Comparison of ENCODE assay signal across 10 cellular contexts in genomic region chr16:56279132-56279531, GRCh38.
DNase-seq lines count a peak whose midpoint lies in the region; ATAC-seq, FAIRE-seq and TF ChIP-seq lines count a peak whose summit lies in the region.
"Had no signal": no experiment of that assay in that cellular context is flagged by ENCODE, and none has a peak within 500 bp of the region (broad histone marks: within the 10 kb centered on the region; RNA-seq: fewer than 3 reads in every experiment).

No MANE protein-coding gene starts in this region.

- POLR2A ChIA-PET in naive thymus-derived CD4-positive, alpha-beta T cell (lab: Charles Lee), result no interaction called here

- FAIRE-seq in H54 (lab: Jason Lieb, UNC), result no peak

- peaks cover 0 to 3% (median 0%) of the 10 kb centered on the region in 5 donors for H3K36me3 Mint-ChIP-seq in naive thymus-derived CD4-positive, alpha-beta T cell

- DNase-seq in activated naive CD4-positive, alpha-beta T cell treated with Interleukin-2 at 50 U/mL for 16 hours, result peak; percentile 65
- DNase-seq in activated naive CD4-positive, alpha-beta T cell (lab: John Stamatoyannopoulos, UW), result no peak
- peak; percentile 5 for DNase-seq in activated CD8-positive, alpha-beta memory T cell treated with anti-CD3 and anti-CD28 coated beads, Interleukin-2, amount 50 U/mL, for 1 hour (ENCODE audit: extremely low read depth)
- DNase-seq in naive thymus-derived CD4-positive, alpha-beta T cell, result peak in 2 of 9 donors; percentile 16 to 44
- DNase-seq in upper lobe of right lung, result peak; percentile 50
- no peak for DNase-seq in GDM1 (lab: John Stamatoyannopoulos, UW)
- DNase-seq in NCI-H69 (lab: John Stamatoyannopoulos, UW), result no peak
- no peak for DNase-seq in H54 (ENCODE audit: insufficient read length, low spot score)
- DNase-seq: nephron progenitor cell had no signal

- CTCF ChIA-PET in naive thymus-derived CD4-positive, alpha-beta T cell (lab: Charles Lee), result no interaction called here

- H3K4me1 ChIP-seq in naive thymus-derived CD4-positive, alpha-beta T cell (ENCODE audit: control insufficient read depth in 2 of 2, insufficient read depth in 2 of 2, low read length in 2 of 2), result peaks cover 0 to 29% of the 10 kb centered on the region in 2 donors
- no peaks in the 10 kb centered on the region for H3K4me1 ChIP-seq in upper lobe of right lung

- no peak for TF ChIP-seq POLR2A in H54 (IDR thresholded peaks at IDR 0.05; ENCODE audit: low read depth, low read length)

- no peaks in the 10 kb centered on the region for H3K36me3 ChIP-seq in naive thymus-derived CD4-positive, alpha-beta T cell (ENCODE audit: control insufficient read depth in 2 of 3, insufficient read depth in 3 of 3, low read length in 3 of 3)
- H3K36me3 ChIP-seq in upper lobe of right lung, result no peaks in the 10 kb centered on the region
- H3K36me3 ChIP-seq: HAP-1 had no signal

- intact Hi-C loops in naive thymus-derived CD4-positive, alpha-beta T cell (cut with micrococcal nuclease), result loop anchor here in 1 of 2 donors (10.0 kb wide), 1 partner anchor 54 kb away; no protein-coding TSS in a partner anchor
- intact Hi-C loops in upper lobe of right lung (cut with DNase I), result no loop called here

- peaks cover 7 to 38% (median 13%) of the 10 kb centered on the region in 7 donors for H3K4me1 Mint-ChIP-seq in naive thymus-derived CD4-positive, alpha-beta T cell

- H3K27ac Mint-ChIP-seq in naive thymus-derived CD4-positive, alpha-beta T cell, result peak overlapping the region in 4 of 9 donors; percentile 22 to 82 (median 56)

- no peaks in the 10 kb centered on the region for H3K27me3 ChIP-seq in naive thymus-derived CD4-positive, alpha-beta T cell (ENCODE audit: control insufficient read depth in 2 of 2, insufficient read depth in 2 of 2, low read length in 2 of 2)
- H3K27me3 ChIP-seq in upper lobe of right lung, result no peaks in the 10 kb centered on the region

- peak; percentile 79 for ATAC-seq in naive thymus-derived CD4-positive, alpha-beta T cell
- ATAC-seq in upper lobe of right lung, result peak; percentile 57

- H3K9me3 ChIP-seq in naive thymus-derived CD4-positive, alpha-beta T cell (ENCODE audit: control insufficient read depth in 2 of 3, low read length in 3 of 3), result no peaks in the 10 kb centered on the region
- no peaks in the 10 kb centered on the region for H3K9me3 ChIP-seq in upper lobe of right lung
- H3K9me3 ChIP-seq: HAP-1 had no signal

- H3K27ac ChIP-seq in naive thymus-derived CD4-positive, alpha-beta T cell (ENCODE audit: low read depth, low read length), result no peak overlapping the region
- peak overlapping the region; percentile 30 for H3K27ac ChIP-seq in upper lobe of right lung

- H3K27me3 Mint-ChIP-seq in naive thymus-derived CD4-positive, alpha-beta T cell, result peaks cover 11 to 24% (median 12%) of the 10 kb centered on the region in 5 donors

- TF ChIP-seq CTCF in upper lobe of right lung (IDR thresholded peaks at IDR 0.05), result no peak

- H3K4me3 ChIP-seq in naive thymus-derived CD4-positive, alpha-beta T cell (ENCODE audit: low read length), result peak overlapping the region; percentile 40
- H3K4me3 ChIP-seq in upper lobe of right lung, result peak overlapping the region; percentile 5
- H3K4me3 ChIP-seq: HAP-1 had no signal

- peak overlapping the region in 2 of 10 donors; percentile 59 to 74 for H3K4me3 Mint-ChIP-seq in naive thymus-derived CD4-positive, alpha-beta T cell
- H3K4me3 Mint-ChIP-seq: nephron progenitor cell had no signal

- H3K9me3 Mint-ChIP-seq in naive thymus-derived CD4-positive, alpha-beta T cell, result peaks cover 0 to 11% (median 0%) of the 10 kb centered on the region in 11 donors

Comparison
In these comparisons a context has a peak if more than half of its experiments do, and no peak if none do; other contexts are left out.
1. DNase-seq: peak in activated naive CD4-positive, alpha-beta T cell treated with Interleukin-2 at 50 U/mL for 16 hours (single experiment), activated CD8-positive, alpha-beta memory T cell treated with anti-CD3 and anti-CD28 coated beads, Interleukin-2, amount 50 U/mL, for 1 hour (single experiment) and upper lobe of right lung (single experiment); none in activated naive CD4-positive, alpha-beta T cell (0 of 4), GDM1 (single experiment), NCI-H69 (single experiment) and H54 (single experiment).